ENCODE assay signal across 1 cellular context in the genomic region with DNA sequence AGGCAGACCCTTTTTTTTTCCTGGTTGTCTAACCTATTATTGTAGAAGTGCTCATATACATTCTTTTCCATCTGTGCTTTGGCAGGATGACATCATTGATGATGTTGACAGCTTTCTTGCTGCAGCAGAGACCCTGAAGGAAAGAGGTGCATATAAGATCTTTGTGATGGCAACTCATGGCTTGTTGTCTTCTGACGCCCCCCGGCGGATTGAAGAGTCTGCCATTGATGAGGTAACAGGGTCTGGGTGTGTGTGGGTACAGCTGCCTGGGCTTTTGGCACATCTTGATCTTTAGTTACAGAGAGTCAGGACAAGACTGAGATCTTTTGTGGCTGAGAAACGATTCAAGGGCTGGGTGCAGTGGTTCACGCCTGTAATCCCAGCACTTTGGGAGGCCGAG.
A peak's percentile ranks its signal among the peaks of the same experiment; 100 is the strongest.
TF ChIP-seq lines count a peak whose summit lies in the region.

No MANE protein-coding gene starts in this region.

TF ChIP-seq in HepG2, 621 proteins besides CTCF, POLR2A, EP300 and RAD21:
- peak; percentile 65 for TF ChIP-seq ATF7 (IDR thresholded peaks at IDR 0.05)
- no peak for TF ChIP-seq ATF7 (CRISPR knock-in tag; IDR thresholded peaks at IDR 0.05)
- TF ChIP-seq GTF3A (CRISPR knock-in tag; conservative IDR thresholded peaks at IDR 0.05): no peak
TF ChIP-seq in HepG2: peak in this region for 1.
